ENCODE assay signal across 2 cellular contexts in genomic region chr2:145688156-145688555, GRCh38.
TF ChIP-seq lines count a peak whose summit lies in the region.

No MANE protein-coding gene starts in this region.

TF ChIP-seq in GM23338, 12 proteins besides CTCF, POLR2A, EP300 and RAD21 (continued from another document):
- TF ChIP-seq ETS1 (IDR thresholded peaks at IDR 0.05): no peak
- TF ChIP-seq CREB1 (CRISPR knock-in tag; IDR thresholded peaks at IDR 0.05; ENCODE audit: low read depth): no peak
- TF ChIP-seq EZH2phosphoT487 (IDR thresholded peaks at IDR 0.05; ENCODE audit: unreplicated experiment): no peak
- no peak for TF ChIP-seq ZNF462 (CRISPR knock-in tag; IDR thresholded peaks at IDR 0.05)
- TF ChIP-seq REST (IDR thresholded peaks at IDR 0.05; ENCODE audit: unreplicated experiment): no peak
- no peak for TF ChIP-seq EZH2 (IDR thresholded peaks at IDR 0.05; ENCODE audit: low read depth, unreplicated experiment)
- TF ChIP-seq ZNF114 (CRISPR knock-in tag; IDR thresholded peaks at IDR 0.05): no peak
- no peak for TF ChIP-seq STAT1 (IDR thresholded peaks at IDR 0.05; ENCODE audit: unreplicated experiment)
- no peak for TF ChIP-seq POLR2AphosphoS5 (IDR thresholded peaks at IDR 0.05; ENCODE audit: low read depth)
- TF ChIP-seq JUNB (IDR thresholded peaks at IDR 0.05; ENCODE audit: unreplicated experiment): no peak
TF ChIP-seq in GM23338: peak in this region for 0.

TF ChIP-seq in H1, 55 proteins besides CTCF, POLR2A, EP300 and RAD21 (continued from another document):
- TF ChIP-seq EGR1 (IDR thresholded peaks at IDR 0.05; ENCODE audit: borderline replicate concordance, low read depth, low read length): no peak
- TF ChIP-seq SIX5 (IDR thresholded peaks at IDR 0.05; ENCODE audit: low read depth, low read length): no peak
- TF ChIP-seq NRF1 (IDR thresholded peaks at IDR 0.05; ENCODE audit: low read depth, low read length): no peak
- TF ChIP-seq SAP30 (IDR thresholded peaks at IDR 0.05; ENCODE audit: insufficient read depth, insufficient replicate concordance, low read length): no peak
- no peak for TF ChIP-seq RNF2 (IDR thresholded peaks at IDR 0.05; ENCODE audit: borderline replicate concordance, low read depth, low read length, missing control alignments, poor library complexity, severe bottlenecking)
- TF ChIP-seq TBP (IDR thresholded peaks at IDR 0.05; ENCODE audit: low read depth, low read length): no peak
- no peak for TF ChIP-seq BCL11A (IDR thresholded peaks at IDR 0.05; ENCODE audit: low read depth in 2 of 2, low read length in 2 of 2)
- TF ChIP-seq PHF8 (conservative IDR thresholded peaks at IDR 0.05; ENCODE audit: low read depth, low read length): no peak
- TF ChIP-seq SIRT6 (IDR thresholded peaks at IDR 0.05; ENCODE audit: low read length): no peak
- TF ChIP-seq KDM5A (IDR thresholded peaks at IDR 0.05; ENCODE audit: low read length): no peak
- no peak for TF ChIP-seq BACH1 (IDR thresholded peaks at IDR 0.05; ENCODE audit: low read length)
- no peak for TF ChIP-seq CREB1 (IDR thresholded peaks at IDR 0.05)
- TF ChIP-seq RXRA (IDR thresholded peaks at IDR 0.05; ENCODE audit: insufficient read depth, low read depth, low read length): no peak
- no peak for TF ChIP-seq SUZ12 (IDR thresholded peaks at IDR 0.05; ENCODE audit: low read length)
